18 cellular contexts compared by ENCODE assay signal in the genomic region with DNA sequence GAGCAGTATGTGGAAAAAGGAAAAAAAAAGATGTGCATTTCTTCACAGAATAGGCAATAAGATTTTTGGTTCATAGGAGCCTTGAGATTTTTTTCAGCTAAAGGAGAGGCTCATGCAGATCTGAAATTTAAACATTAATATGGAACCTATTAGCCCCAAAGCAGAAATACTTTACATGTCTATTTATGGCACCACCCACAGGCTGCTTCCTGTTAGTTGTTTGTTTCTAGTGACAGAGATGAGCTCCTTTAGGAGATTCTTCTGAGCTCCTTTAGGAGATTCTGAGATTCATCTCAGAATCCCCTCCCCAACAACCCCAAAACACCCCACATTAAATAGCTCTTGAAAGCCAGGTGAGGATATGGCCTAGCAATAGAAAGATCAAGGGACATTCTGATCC. TPM values are rescaled to one million over a fixed set of nuclear protein-coding genes. Genes with fewer than 3 reads are reported as not detected.
DNase-seq lines count a peak whose midpoint lies in the region; ATAC-seq and TF ChIP-seq lines count a peak whose summit lies in the region.
"Had no signal": no experiment of that assay in that cellular context is flagged by ENCODE, and none has a peak within 500 bp of the region (broad histone marks: within the 10 kb centered on the region; RNA-seq: fewer than 3 reads in every experiment).

No MANE protein-coding gene starts in this region.

- no peaks in the 10 kb centered on the region for H3K9me3 ChIP-seq in CD4-positive, alpha-beta memory T cell (ENCODE audit: control insufficient read depth in 1 of 2, low read length in 2 of 2)
- H3K9me3 ChIP-seq: esophagus muscularis mucosa, psoas muscle, testis had no signal

- POLR2A ChIA-PET in CD4-positive, alpha-beta memory T cell (lab: Charles Lee; ENCODE audit: partially characterized antibody), result no interaction called here

- H3K4me3 Mint-ChIP-seq in CD4-positive, alpha-beta memory T cell, result no peak overlapping the region
- H3K4me3 Mint-ChIP-seq: activated CD4-positive, alpha-beta T cell treated with anti-CD3 and anti-CD28 coated beads, Interleukin-2, amount 10 ng/mL, durations not matched to agents 24 days and 14 days; activated T-cell treated with anti-CD3 and anti-CD28 coated beads, Interleukin-2, amount 50 U/mL, for 72 hours had no signal

- TF ChIP-seq CTCF in coronary artery (IDR thresholded peaks at IDR 0.05), result no peak

- no peak overlapping the region for H3K27ac ChIP-seq in CD4-positive, alpha-beta memory T cell (ENCODE audit: low read depth, low read length)
- H3K27ac ChIP-seq in coronary artery, result no peak overlapping the region
- H3K27ac ChIP-seq: esophagus muscularis mucosa, psoas muscle, testis had no signal

- CTCF ChIA-PET in CD4-positive, alpha-beta memory T cell (lab: Charles Lee; ENCODE audit: partially characterized antibody), result interaction anchor here (0.7 to 1.6 kb wide), 3 partner anchors 49 to 774 kb away, joined by 3 to 5 read pairs (median 4); no protein-coding TSS in a partner anchor

- ATAC-seq in GM19467 (IDR thresholded peaks at IDR 0.05; ENCODE audit: unreplicated experiment) (peak; percentile 65), HG02852 (IDR thresholded peaks at IDR 0.05; ENCODE audit: unreplicated experiment) (peak; percentile 68), HG03521 (IDR thresholded peaks at IDR 0.05; ENCODE audit: unreplicated experiment) (peak; percentile 47)
- ATAC-seq: activated T-cell treated with anti-CD3 and anti-CD28 coated beads, Interleukin-2, amount 50 U/mL, for 72 hours; psoas muscle had no signal

- no peaks in the 10 kb centered on the region for H3K4me1 ChIP-seq in CD4-positive, alpha-beta memory T cell (ENCODE audit: insufficient read depth, low read length)
- H3K4me1 ChIP-seq: psoas muscle, testis had no signal

- H3K4me3 ChIP-seq in CD4-positive, alpha-beta memory T cell (ENCODE audit: low read length in 2 of 2), result no peak overlapping the region
- H3K4me3 ChIP-seq in coronary artery, result no peak overlapping the region
- H3K4me3 ChIP-seq: esophagus muscularis mucosa, psoas muscle, testis had no signal

- H3K27me3 Mint-ChIP-seq in CD4-positive, alpha-beta memory T cell, result peaks cover 1 to 7% of the 10 kb centered on the region in 2 donors

- peaks cover 0 to 3% (median 0%) of the 10 kb centered on the region in 4 donors for H3K4me1 Mint-ChIP-seq in CD4-positive, alpha-beta memory T cell
- H3K4me1 Mint-ChIP-seq: activated CD4-positive, alpha-beta T cell treated with anti-CD3 and anti-CD28 coated beads, Interleukin-2, amount 10 ng/mL, durations not matched to agents 24 days and 14 days had no signal

- H3K36me3 ChIP-seq in CD4-positive, alpha-beta memory T cell (ENCODE audit: insufficient read depth, low read length), result no peaks in the 10 kb centered on the region
- H3K36me3 ChIP-seq: esophagus muscularis mucosa had no signal

- intact Hi-C loops in CD4-positive, alpha-beta memory T cell (cut with micrococcal nuclease), result no loop called here

- H3K9me3 Mint-ChIP-seq in CD4-positive, alpha-beta memory T cell, result no peaks in the 10 kb centered on the region
- H3K9me3 Mint-ChIP-seq: activated CD4-positive, alpha-beta T cell treated with anti-CD3 and anti-CD28 coated beads, Interleukin-2, amount 10 ng/mL, durations not matched to agents 24 days and 14 days; activated T-cell treated with anti-CD3 and anti-CD28 coated beads, Interleukin-2, amount 50 U/mL, for 72 hours had no signal

- DNase-seq in GM03348 (ENCODE audit: low spot score) (peak; percentile 21), retina (no peak), coronary artery (ENCODE audit: low spot score) (no peak), EL (no peak)
- DNase-seq in CD4-positive, alpha-beta memory T cell, result no peak
- DNase-seq: activated CD4-positive, alpha-beta T cell treated with anti-CD3 and anti-CD28 coated beads, Interleukin-2, amount 10 ng/mL, durations not matched to agents 24 days and 14 days; activated T-cell treated with anti-CD3 and anti-CD28 coated beads, Interleukin-2, amount 50 U/mL, for 72 hours; amygdala; hypothalamus; naive B cell; NCI-H2107; psoas muscle; SHP77; testis had no signal

- H3K27me3 ChIP-seq in CD4-positive, alpha-beta memory T cell (ENCODE audit: insufficient read depth, low read length), result no peaks in the 10 kb centered on the region
- H3K27me3 ChIP-seq: esophagus muscularis mucosa, testis had no signal

- no peaks in the 10 kb centered on the region for H3K36me3 Mint-ChIP-seq in CD4-positive, alpha-beta memory T cell
- H3K36me3 Mint-ChIP-seq: naive B cell had no signal

- no peak overlapping the region for H3K27ac Mint-ChIP-seq in CD4-positive, alpha-beta memory T cell
- H3K27ac Mint-ChIP-seq: activated CD4-positive, alpha-beta T cell treated with anti-CD3 and anti-CD28 coated beads, Interleukin-2, amount 10 ng/mL, durations not matched to agents 24 days and 14 days; activated T-cell treated with anti-CD3 and anti-CD28 coated beads, Interleukin-2, amount 50 U/mL, for 72 hours; naive B cell had no signal

RNA-seq across cellular contexts. Expression of gene HPS1, which starts 27.9 kb away (rescaled TPM):
- 100 to 1,000 TPM; 106 to 115 TPM for total RNA-seq in CD4-positive, alpha-beta memory T cell
- 10 to 100 TPM; 72.0 to 76.7 TPM for polyA plus RNA-seq in CD4-positive, alpha-beta memory T cell

RNA-seq across cellular contexts. Expression of gene PYROXD2, which starts 59.6 kb away (rescaled TPM):
- total RNA-seq in CD4-positive, alpha-beta memory T cell, result 10 to 100 TPM; 36.2 to 36.6 TPM
- 1 to 10 TPM in 1 of 2 donors, under 1 TPM in 1; 0.98 to 2.8 TPM for polyA plus RNA-seq in CD4-positive, alpha-beta memory T cell
